In the genomic region with DNA sequence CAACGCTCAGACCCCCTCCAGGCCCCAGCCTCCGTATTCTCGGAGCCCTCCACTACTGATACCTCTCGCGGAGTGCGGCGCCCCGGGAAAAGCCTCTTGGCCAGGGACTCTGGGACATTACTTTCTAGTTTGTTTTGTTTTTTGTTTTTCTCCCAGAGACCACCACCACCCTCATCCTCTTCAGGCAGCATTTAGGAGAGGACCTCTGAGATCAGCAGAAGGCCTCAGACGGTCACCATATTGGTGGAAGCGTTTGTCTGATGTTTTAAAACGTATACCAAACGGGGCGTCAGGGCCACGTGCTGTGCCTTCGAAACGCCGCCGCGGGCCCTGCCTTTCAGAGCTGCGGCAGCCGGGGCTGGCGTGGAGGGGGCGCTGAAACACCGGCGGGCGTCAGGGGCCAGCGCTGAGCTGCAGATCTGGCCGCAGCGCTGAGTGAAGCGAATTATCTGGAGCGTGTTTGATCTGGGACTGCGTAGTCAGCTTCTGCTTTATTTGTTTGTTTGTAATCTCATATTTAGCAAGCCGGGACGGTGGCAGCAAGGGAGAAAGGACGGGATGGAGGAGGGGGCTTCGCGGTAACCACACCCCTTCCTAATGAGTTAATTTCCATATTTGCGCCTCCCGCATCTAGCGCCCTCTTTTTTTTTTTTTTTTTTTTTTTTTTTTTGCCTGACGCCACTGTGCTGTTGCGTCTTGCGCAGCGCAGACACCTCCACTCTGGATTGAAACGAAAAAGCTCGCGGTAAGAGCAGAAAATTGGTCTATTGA, we compare ENCODE assay signal across 1 cellular context.
TF ChIP-seq lines count a peak whose summit lies in the region.

No MANE protein-coding gene starts in this region.

TF ChIP-seq in IMR-90, 13 proteins besides CTCF, POLR2A, EP300 and RAD21 (continued from another document):
- no peak for TF ChIP-seq NFE2L2 (IDR thresholded peaks at IDR 0.05; ENCODE audit: low read depth, low read length)
- no peak for TF ChIP-seq BHLHE40 (IDR thresholded peaks at IDR 0.05; ENCODE audit: low read depth, low read length)
- TF ChIP-seq, protein P1, sequence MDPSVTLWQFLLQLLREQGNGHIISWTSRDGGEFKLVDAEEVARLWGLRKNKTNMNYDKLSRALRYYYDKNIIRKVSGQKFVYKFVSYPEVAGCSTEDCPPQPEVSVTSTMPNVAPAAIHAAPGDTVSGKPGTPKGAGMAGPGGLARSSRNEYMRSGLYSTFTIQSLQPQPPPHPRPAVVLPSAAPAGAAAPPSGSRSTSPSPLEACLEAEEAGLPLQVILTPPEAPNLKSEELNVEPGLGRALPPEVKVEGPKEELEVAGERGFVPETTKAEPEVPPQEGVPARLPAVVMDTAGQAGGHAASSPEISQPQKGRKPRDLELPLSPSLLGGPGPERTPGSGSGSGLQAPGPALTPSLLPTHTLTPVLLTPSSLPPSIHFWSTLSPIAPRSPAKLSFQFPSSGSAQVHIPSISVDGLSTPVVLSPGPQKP (IDR thresholded peaks at IDR 0.05; ENCODE audit: borderline replicate concordance, low read depth, low read length): no peak
- no peak for TF ChIP-seq SMC3 (IDR thresholded peaks at IDR 0.05; ENCODE audit: low read depth, low read length)
- TF ChIP-seq CEBPB (IDR thresholded peaks at IDR 0.05; ENCODE audit: low read depth, low read length): no peak
- no peak for TF ChIP-seq RFX5 (IDR thresholded peaks at IDR 0.05; ENCODE audit: low read depth, low read length)
- no peak for TF ChIP-seq CHD1 (IDR thresholded peaks at IDR 0.05; ENCODE audit: low read depth, low read length)
